Comparison of ENCODE assay signal across 8 cellular contexts in the genomic region with DNA sequence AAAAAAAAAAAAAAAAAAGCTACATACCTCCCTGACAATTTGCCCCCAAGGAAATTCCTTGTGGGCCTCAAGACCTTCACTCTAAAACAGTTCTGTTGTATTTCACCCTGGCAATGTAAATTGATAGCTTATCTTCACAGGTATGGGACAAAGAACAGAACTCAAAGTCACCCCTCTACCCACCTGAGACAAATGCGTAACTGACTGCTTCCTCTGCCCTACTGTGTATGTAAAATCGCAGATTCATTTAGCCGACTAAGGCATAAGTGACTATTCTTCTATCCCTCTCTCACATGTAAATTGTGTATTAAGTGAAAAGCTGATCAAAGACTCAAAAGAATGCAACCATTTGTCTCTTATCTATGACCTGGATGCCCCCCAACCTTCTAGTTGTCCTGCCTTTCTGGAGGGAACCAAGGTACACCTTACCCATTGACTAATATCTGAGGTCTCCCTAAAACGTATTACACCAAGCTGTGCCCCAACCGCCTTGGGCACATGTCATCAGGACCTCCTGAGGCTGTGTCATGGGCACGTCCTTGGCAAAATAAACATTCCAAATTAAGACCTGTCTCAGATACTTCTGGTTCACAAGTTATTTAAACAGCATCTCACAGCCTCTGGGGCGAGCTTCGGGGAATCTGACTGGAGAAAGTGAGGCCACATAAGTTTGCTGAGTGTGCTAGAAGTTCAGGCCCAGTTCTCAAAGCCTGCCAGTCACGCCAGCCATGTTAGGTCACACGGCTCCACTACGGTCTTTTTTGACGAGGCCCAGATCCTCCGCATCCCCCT. TPM values are rescaled to one million over a fixed set of nuclear protein-coding genes. Genes with fewer than 3 reads are reported as not detected.
DNase-seq lines count a peak whose midpoint lies in the region; ATAC-seq and TF ChIP-seq lines count a peak whose summit lies in the region.

No MANE protein-coding gene starts in this region.

- peaks cover under 1% of the 10 kb centered on the region for H3K27me3 Mint-ChIP-seq in CD4-positive, CD25-positive, alpha-beta regulatory T cell

- peak overlapping the region; percentile 83 for H3K4me3 ChIP-seq in CD4-positive, CD25-positive, alpha-beta regulatory T cell (ENCODE audit: low read depth, low read length)
- peak overlapping the region; percentile 37 to 61 for H3K4me3 ChIP-seq in body of pancreas
- peak overlapping the region; percentile 80 for H3K4me3 ChIP-seq in lower lobe of right lung
- H3K4me3 ChIP-seq in upper lobe of left lung, result peak overlapping the region; percentile 38 to 83 (median 66)

- peak overlapping the region; percentile 98 for H3K27ac ChIP-seq in CD4-positive, CD25-positive, alpha-beta regulatory T cell (ENCODE audit: insufficient read depth, low read length, poor library complexity, severe bottlenecking)
- peak overlapping the region; percentile 94 to 97 (median 94) for H3K27ac ChIP-seq in body of pancreas
- H3K27ac ChIP-seq in lower lobe of right lung, result peak overlapping the region; percentile 98
- peak overlapping the region; percentile 93 to 99 (median 96) for H3K27ac ChIP-seq in upper lobe of left lung

- H3K4me3 Mint-ChIP-seq in CD4-positive, CD25-positive, alpha-beta regulatory T cell, result peak overlapping the region; percentile 93 to 96 (median 95)

- H3K9me3 Mint-ChIP-seq in CD4-positive, CD25-positive, alpha-beta regulatory T cell, result no peaks in the 10 kb centered on the region

- ATAC-seq in CD4-positive, CD25-positive, alpha-beta regulatory T cell (ENCODE audit: low read depth in 2 of 2), result peak in 1 of 2 donors; percentile 1
- peak; percentile 3 for ATAC-seq in GM19463 (IDR thresholded peaks at IDR 0.05; ENCODE audit: unreplicated experiment)
- peak; percentile 18 for ATAC-seq in body of pancreas
- peak in 1 of 2 donors; percentile 1 for ATAC-seq in lower lobe of right lung
- ATAC-seq in upper lobe of left lung (ENCODE audit: low FRiP score in 2 of 2), result no peak
- ATAC-seq in HG03378 (IDR thresholded peaks at IDR 0.05; ENCODE audit: unreplicated experiment), result no peak
- no peak for ATAC-seq in HG02798 (IDR thresholded peaks at IDR 0.05; ENCODE audit: poor library complexity, unreplicated experiment)

- peaks cover 49% of the 10 kb centered on the region for H3K4me1 ChIP-seq in CD4-positive, CD25-positive, alpha-beta regulatory T cell (ENCODE audit: control insufficient read depth, insufficient read depth, low read length, poor library complexity, severe bottlenecking)
- H3K4me1 ChIP-seq in body of pancreas, result peaks cover 41% of the 10 kb centered on the region
- peaks cover 31% of the 10 kb centered on the region for H3K4me1 ChIP-seq in lower lobe of right lung
- peaks cover 25 to 51% (median 28%) of the 10 kb centered on the region in 4 donors for H3K4me1 ChIP-seq in upper lobe of left lung

- TF ChIP-seq EP300 in upper lobe of left lung (IDR thresholded peaks at IDR 0.05), result no peak

- no peaks in the 10 kb centered on the region for H3K27me3 ChIP-seq in CD4-positive, CD25-positive, alpha-beta regulatory T cell (ENCODE audit: control insufficient read depth, insufficient read depth, low read length)
- no peaks in the 10 kb centered on the region for H3K27me3 ChIP-seq in body of pancreas
- H3K27me3 ChIP-seq in lower lobe of right lung (ENCODE audit: low read depth), result no peaks in the 10 kb centered on the region
- no peaks in the 10 kb centered on the region for H3K27me3 ChIP-seq in upper lobe of left lung

- peaks cover 4% of the 10 kb centered on the region for H3K36me3 ChIP-seq in CD4-positive, CD25-positive, alpha-beta regulatory T cell (ENCODE audit: control insufficient read depth, insufficient read depth, low read length)
- H3K36me3 ChIP-seq in body of pancreas (replicated peaks in 1 of 2; ENCODE audit: insufficient read depth in 1 of 2, low read depth in 2 of 2), result no peaks in the 10 kb centered on the region
- peaks cover 2% of the 10 kb centered on the region for H3K36me3 ChIP-seq in lower lobe of right lung
- peaks cover 0 to 11% (median 3%) of the 10 kb centered on the region in 4 donors for H3K36me3 ChIP-seq in upper lobe of left lung

- peak overlapping the region; percentile 97 to 99 (median 98) for H3K27ac Mint-ChIP-seq in CD4-positive, CD25-positive, alpha-beta regulatory T cell

- no peak for TF ChIP-seq CTCF in body of pancreas (IDR thresholded peaks at IDR 0.05)
- TF ChIP-seq CTCF in lower lobe of right lung (IDR thresholded peaks at IDR 0.05), result no peak
- no peak for TF ChIP-seq CTCF in upper lobe of left lung (IDR thresholded peaks at IDR 0.05)

- no peaks in the 10 kb centered on the region for H3K9me3 ChIP-seq in CD4-positive, CD25-positive, alpha-beta regulatory T cell (ENCODE audit: control insufficient read depth in 2 of 2, low read length in 2 of 2)
- no peaks in the 10 kb centered on the region for H3K9me3 ChIP-seq in body of pancreas
- no peaks in the 10 kb centered on the region for H3K9me3 ChIP-seq in lower lobe of right lung
- H3K9me3 ChIP-seq in upper lobe of left lung, result no peaks in the 10 kb centered on the region

- DNase-seq in CD4-positive, CD25-positive, alpha-beta regulatory T cell, result peak in 1 of 3 donors; percentile 41
- DNase-seq in LoVo (ENCODE audit: low spot score) (peak; percentile 37), body of pancreas (no peak), lower lobe of right lung (no peak), upper lobe of left lung (no peak)

- WGBS in body of pancreas, 2 donors, result 6 to 14% methylated on average over 9 to 13 of the region's 13 CpGs
- 5 to 11% methylated on average over 13 of the region's 13 CpGs for WGBS in upper lobe of left lung, 2 donors

- intact Hi-C loops in body of pancreas (cut with DNase I) (no loop called here), lower lobe of right lung (cut with DNase I) (no loop called here)

- TF ChIP-seq POLR2A in body of pancreas (IDR thresholded peaks at IDR 0.05), result no peak
- no peak for TF ChIP-seq POLR2A in upper lobe of left lung (IDR thresholded peaks at IDR 0.05)

- peaks cover 9% of the 10 kb centered on the region for H3K36me3 Mint-ChIP-seq in CD4-positive, CD25-positive, alpha-beta regulatory T cell

- H3K4me1 Mint-ChIP-seq in CD4-positive, CD25-positive, alpha-beta regulatory T cell, result peaks cover 25 to 58% (median 42%) of the 10 kb centered on the region in 4 donors

RNA-seq across cellular contexts. Expression of gene TBCA, which starts 1.0 kb away (rescaled TPM):
- total RNA-seq in CD4-positive, CD25-positive, alpha-beta regulatory T cell, result 94.4 TPM
- polyA plus RNA-seq in CD4-positive, CD25-positive, alpha-beta regulatory T cell, result 100 to 1,000 TPM; 184 to 285 (median 208) TPM
- total RNA-seq in body of pancreas, result 10 to 100 TPM; 63.6 to 77.8 TPM
- 117 TPM for total RNA-seq in lower lobe of right lung
- 100 to 1,000 TPM in 5 of 6 donors, 10 to 100 TPM in 1; 69.2 to 163 (median 124) TPM for total RNA-seq in upper lobe of left lung

Comparison
In these comparisons a context has a peak if more than half of its experiments do, and no peak if none do; other contexts are left out.
1. ATAC-seq: peak in GM19463 (single experiment) and body of pancreas (single experiment); none in upper lobe of left lung (0 of 2), HG03378 (single experiment) and HG02798 (single experiment).
2. Peak in every context shown above with its lines, with median percentiles within 50 percentile points of each other: H3K27ac ChIP-seq and H3K4me3 ChIP-seq.